In the genomic region with DNA sequence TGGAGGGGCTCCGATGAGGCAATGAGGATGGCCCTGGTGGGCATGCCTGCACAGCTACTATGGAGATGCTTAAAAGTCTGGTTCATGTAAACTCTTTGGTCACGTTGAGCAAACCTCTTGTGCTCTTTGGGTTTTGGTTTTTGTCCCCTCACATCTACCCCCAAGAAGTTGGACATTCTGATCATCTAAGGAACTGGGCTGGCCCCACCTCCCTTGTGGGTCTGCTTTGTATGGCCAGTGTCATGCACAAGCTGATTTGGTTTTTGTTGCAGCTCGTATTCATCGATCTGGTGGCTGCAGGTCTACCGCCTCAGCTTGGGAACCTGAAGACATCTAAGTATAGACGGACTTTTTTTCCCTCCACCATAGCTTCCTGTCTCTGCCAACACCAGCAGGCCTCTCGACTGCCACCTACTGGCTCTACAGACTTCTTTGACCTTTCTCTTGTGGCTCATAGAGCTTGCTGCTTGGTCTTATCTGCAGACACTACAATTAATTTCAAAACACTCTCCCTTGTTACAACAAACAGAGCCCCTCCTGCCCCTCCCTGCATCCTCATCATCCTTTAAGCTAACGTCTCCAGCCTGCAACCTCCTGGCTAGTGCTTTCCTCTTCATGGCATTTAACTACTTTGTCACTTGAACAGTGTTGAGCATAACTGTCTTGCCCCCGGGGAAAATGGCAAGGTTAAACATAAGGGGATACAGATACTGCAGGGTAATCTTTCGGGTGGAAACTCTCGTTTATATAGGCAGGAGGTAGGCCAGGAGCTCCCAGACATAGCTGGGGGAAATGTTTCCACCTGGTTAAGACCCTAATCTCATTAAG, we compare ENCODE assay signal across 8 cellular contexts. TPM values are rescaled to one million over a fixed set of nuclear protein-coding genes. Genes with fewer than 3 reads are reported as not detected.
DNase-seq lines count a peak whose midpoint lies in the region; ATAC-seq and TF ChIP-seq lines count a peak whose summit lies in the region.

No MANE protein-coding gene starts in this region.

- no peak overlapping the region for H3K14ac ChIP-seq in IMR-90 (replicated peaks; ENCODE audit: low read depth, low read length)

- peak overlapping the region in 9 of 10 donors; percentile 19 to 73 (median 60) for H3K4me3 Mint-ChIP-seq in naive thymus-derived CD4-positive, alpha-beta T cell
- H3K4me3 Mint-ChIP-seq in stimulated activated effector memory CD8-positive, alpha-beta T cell treated with anti-CD3 and anti-CD28 coated beads, Interleukin-12 subunit alpha, Interleukin-12 subunit beta, amount 100 ng/mL, for 72 hours = no peak overlapping the region

- H3K36me3 ChIP-seq in IMR-90 (ENCODE audit: control insufficient read depth, insufficient read depth, low read length) (peaks cover 21% of the 10 kb centered on the region), OCI-LY1 (ENCODE audit: insufficient read depth, low read length) (peaks cover 29% of the 10 kb centered on the region)
- peaks cover 0 to 37% (median under 1%) of the 10 kb centered on the region in 3 experiments for H3K36me3 ChIP-seq in naive thymus-derived CD4-positive, alpha-beta T cell (ENCODE audit: control insufficient read depth in 2 of 3, insufficient read depth in 3 of 3, low read length in 3 of 3)

- H3K79me2 ChIP-seq in OCI-LY1 (ENCODE audit: insufficient read depth, low read length) = no peaks in the 10 kb centered on the region

- dilution Hi-C loops in IMR-90 (cut with HindIII; ENCODE audit: low sequenced_read_pairs, unreplicated experiment) = no loop called here

- no peak overlapping the region for H3K18ac ChIP-seq in IMR-90 (ENCODE audit: low read depth, low read length)

- H2AK5ac ChIP-seq in IMR-90 (ENCODE audit: low read depth, low read length) = no peak overlapping the region

- DNase-seq in DMS153 treated with DMSO at 0.1 percent for 48 hours (lab: John Stamatoyannopoulos, UW; ENCODE audit: unreplicated experiment) (peak; percentile 69), IMR-90 (peak; percentile 82), epithelial cell of proximal tubule (ENCODE audit: low read depth) (peak; percentile 25)
- peak; percentile 72 for DNase-seq in activated CD8-positive, alpha-beta memory T cell treated with anti-CD3 and anti-CD28 coated beads, Interleukin-2, amount 50 U/mL, for 48 hours
- DNase-seq in naive thymus-derived CD4-positive, alpha-beta T cell = peak; percentile 26 to 73 (median 67)
- DNase-seq in stimulated activated effector memory CD8-positive, alpha-beta T cell treated with anti-CD3 and anti-CD28 coated beads, Interleukin-12 subunit alpha, Interleukin-12 subunit beta, amount 100 ng/mL, for 72 hours (ENCODE audit: low spot score in 2 of 2) = peak; percentile 58 to 82

- no peaks in the 10 kb centered on the region; the same call in 1 of the 2 replicates for H3K9me1 ChIP-seq in IMR-90 (ENCODE audit: insufficient read depth, low read length)

- H3K56ac ChIP-seq in IMR-90 (ENCODE audit: extremely low read depth, insufficient read depth, low read length) = no peak overlapping the region

- peaks cover 6 to 8% (median 6%) of the 10 kb centered on the region in 7 donors for H3K4me1 Mint-ChIP-seq in naive thymus-derived CD4-positive, alpha-beta T cell
- H3K4me1 Mint-ChIP-seq in stimulated activated effector memory CD8-positive, alpha-beta T cell treated with anti-CD3 and anti-CD28 coated beads, Interleukin-12 subunit alpha, Interleukin-12 subunit beta, amount 100 ng/mL, for 72 hours = peaks cover 7% of the 10 kb centered on the region

- H2AFZ ChIP-seq in IMR-90 (replicated peaks; ENCODE audit: low read length, poor library complexity) (peak overlapping the region; percentile 83), OCI-LY1 (ENCODE audit: low read length) (no peak overlapping the region)

- H3K79me1 ChIP-seq in IMR-90 (ENCODE audit: low read depth in 1 of 2, low read length in 2 of 2) = no peaks in the 10 kb centered on the region

- TF ChIP-seq CTCF in IMR-90 (conservative IDR thresholded peaks at IDR 0.05; ENCODE audit: low read depth, low read length) = peak; percentile 85
- TF ChIP-seq CTCF in OCI-LY1 (IDR thresholded peaks at IDR 0.05; ENCODE audit: low read length) = peak; percentile 89
- TF ChIP-seq CTCF in epithelial cell of proximal tubule (conservative IDR thresholded peaks at IDR 0.05; ENCODE audit: low read depth, low read length) = peak; percentile 96

- H3K27ac ChIP-seq in IMR-90 (ENCODE audit: insufficient read depth, low read length) = no peak overlapping the region
- H3K27ac ChIP-seq in OCI-LY1 (ENCODE audit: low read depth, low read length, poor library complexity, severe bottlenecking) = no peak overlapping the region
- no peak overlapping the region for H3K27ac ChIP-seq in naive thymus-derived CD4-positive, alpha-beta T cell (ENCODE audit: low read depth, low read length)

- no peaks in the 10 kb centered on the region for H3K9me3 Mint-ChIP-seq in naive thymus-derived CD4-positive, alpha-beta T cell
- no peaks in the 10 kb centered on the region for H3K9me3 Mint-ChIP-seq in stimulated activated effector memory CD8-positive, alpha-beta T cell treated with anti-CD3 and anti-CD28 coated beads, Interleukin-12 subunit alpha, Interleukin-12 subunit beta, amount 100 ng/mL, for 72 hours

- BruUV-seq in IMR-90 (replicated peaks; lab: Mats Ljungman, UMichigan) = no TSS peak

- H3K4me1 ChIP-seq in IMR-90 (ENCODE audit: control insufficient read depth, insufficient read depth, low read length) = no peaks in the 10 kb centered on the region; the same call in 1 of the 2 replicates
- H3K4me1 ChIP-seq in OCI-LY1 (ENCODE audit: insufficient read depth, low read length, severe bottlenecking) = peaks cover 5% of the 10 kb centered on the region
- H3K4me1 ChIP-seq in naive thymus-derived CD4-positive, alpha-beta T cell (ENCODE audit: control insufficient read depth in 2 of 2, insufficient read depth in 2 of 2, low read length in 2 of 2) = peaks cover 4% of the 10 kb centered on the region in 2 donors

- no peak overlapping the region; the same call in 1 of the 2 replicates for H3K4me2 ChIP-seq in IMR-90 (ENCODE audit: low read depth, low read length)
- H3K4me2 ChIP-seq in OCI-LY1 (ENCODE audit: low read length) = peak overlapping the region; percentile 38; the same call in 1 of the 2 replicates

- H4K5ac ChIP-seq in IMR-90 (ENCODE audit: low read depth, low read length) = no peak overlapping the region

- H3K4ac ChIP-seq in IMR-90 (ENCODE audit: low read depth, low read length) = no peak overlapping the region

- H2BK5ac ChIP-seq in IMR-90 (ENCODE audit: low read depth, low read length, poor library complexity, severe bottlenecking) = no peak overlapping the region

- no peak overlapping the region for H4K8ac ChIP-seq in IMR-90 (ENCODE audit: low read depth in 2 of 2, low read length in 2 of 2)

- peaks cover 0 to 24% (median 5%) of the 10 kb centered on the region in 5 donors for H3K36me3 Mint-ChIP-seq in naive thymus-derived CD4-positive, alpha-beta T cell
- H3K36me3 Mint-ChIP-seq in stimulated activated effector memory CD8-positive, alpha-beta T cell treated with anti-CD3 and anti-CD28 coated beads, Interleukin-12 subunit alpha, Interleukin-12 subunit beta, amount 100 ng/mL, for 72 hours = peaks cover 34% of the 10 kb centered on the region

- H3K27me3 ChIP-seq in IMR-90 (ENCODE audit: control insufficient read depth, insufficient read depth, low read length) (no peaks in the 10 kb centered on the region), OCI-LY1 (ENCODE audit: insufficient read depth, low read length) (no peaks in the 10 kb centered on the region)
- H3K27me3 ChIP-seq in naive thymus-derived CD4-positive, alpha-beta T cell (ENCODE audit: control insufficient read depth in 2 of 2, insufficient read depth in 2 of 2, low read length in 2 of 2) = no peaks in the 10 kb centered on the region

- intact Hi-C loops in IMR-90 (cut with micrococcal nuclease) = loop anchor here (1.0 to 5.0 kb wide), 4 partner anchors 17 to 741 kb away; no protein-coding TSS in a partner anchor
- intact Hi-C loops in naive thymus-derived CD4-positive, alpha-beta T cell (cut with micrococcal nuclease) = loop anchor here (1.0 kb wide), 5 partner anchors 130 to 742 kb away; no protein-coding TSS in a partner anchor

- H3F3A ChIP-seq in OCI-LY1 (ENCODE audit: insufficient read depth, low read length) = no peaks in the 10 kb centered on the region

- peaks cover 0 to 2% (median 0%) of the 10 kb centered on the region in 5 donors for H3K27me3 Mint-ChIP-seq in naive thymus-derived CD4-positive, alpha-beta T cell

- no peaks in the 10 kb centered on the region for H4K20me1 ChIP-seq in IMR-90 (ENCODE audit: insufficient read depth, low read length)
- no peaks in the 10 kb centered on the region for H4K20me1 ChIP-seq in OCI-LY1 (ENCODE audit: insufficient read depth, low read length)

- peak; percentile 84 for TF ChIP-seq RAD21 in IMR-90 (IDR thresholded peaks at IDR 0.05; ENCODE audit: low read length)

- no peak overlapping the region for H3K4me3 ChIP-seq in IMR-90 (ENCODE audit: insufficient read depth, low read depth, low read length)
- no peak overlapping the region for H3K4me3 ChIP-seq in OCI-LY1 (ENCODE audit: low read depth, low read length, poor library complexity, severe bottlenecking)
- H3K4me3 ChIP-seq in epithelial cell of proximal tubule (ENCODE audit: low read depth, low read length) = no peak overlapping the region
- H3K4me3 ChIP-seq in naive thymus-derived CD4-positive, alpha-beta T cell (ENCODE audit: low read length) = no peak overlapping the region

- 0% methylated on average over 1 of the region's 11 CpGs; no CpG with 5 or more reads in 1 of the 2 experiments for WGBS in IMR-90 (ENCODE audit: extremely low coverage in 2 of 2, insufficient read length in 1 of 2), 2 experiments

- in situ Hi-C loops in IMR-90 (cut with MboI; ENCODE audit: low sequenced_read_pairs) = no loop called here

- no peak overlapping the region for H2AK9ac ChIP-seq in IMR-90 (replicated peaks; ENCODE audit: low read depth, low read length, poor library complexity)

- H3K9me2 ChIP-seq in OCI-LY1 (ENCODE audit: low read depth, low read length) = no peaks in the 10 kb centered on the region

- H2BK120ac ChIP-seq in IMR-90 (ENCODE audit: low read depth, low read length) = no peak overlapping the region

- H2BK15ac ChIP-seq in IMR-90 (ENCODE audit: low read depth, low read length) = no peak overlapping the region

- POLR2A ChIA-PET in IMR-90 (lab: Charles Lee; ENCODE audit: unreplicated experiment) = interaction anchor here (0.9 kb wide), 1 partner anchor 130 kb away, joined by 3 read pairs; no protein-coding TSS in a partner anchor
- POLR2A ChIA-PET in naive thymus-derived CD4-positive, alpha-beta T cell (lab: Charles Lee) = interaction anchor here (0.6 to 1.6 kb wide), 3 partner anchors 35 to 742 kb away, joined by 3 to 5 read pairs (median 3); a partner anchor contains a TSS

- H3K27ac Mint-ChIP-seq in naive thymus-derived CD4-positive, alpha-beta T cell = peak overlapping the region in 4 of 9 donors; percentile 4 to 49 (median 20)
- no peak overlapping the region for H3K27ac Mint-ChIP-seq in stimulated activated effector memory CD8-positive, alpha-beta T cell treated with anti-CD3 and anti-CD28 coated beads, Interleukin-12 subunit alpha, Interleukin-12 subunit beta, amount 100 ng/mL, for 72 hours

- ATAC-seq in GM21528 (IDR thresholded peaks at IDR 0.05; ENCODE audit: low FRiP score, unreplicated experiment) = peak; percentile 81
- peak; percentile 93 for ATAC-seq in IMR-90 (ENCODE audit: low read depth)
- ATAC-seq in naive thymus-derived CD4-positive, alpha-beta T cell = peak; percentile 93
- peak; percentile 88 for ATAC-seq in stimulated activated effector memory CD8-positive, alpha-beta T cell treated with anti-CD3 and anti-CD28 coated beads, Interleukin-12 subunit alpha, Interleukin-12 subunit beta, amount 100 ng/mL, for 72 hours

- no peak overlapping the region for H2BK20ac ChIP-seq in IMR-90 (ENCODE audit: low read depth, low read length)

- CTCF ChIA-PET in IMR-90 (lab: Yijun Ruan, JAX) = interaction anchor here (0.6 to 6.6 kb wide), 26 partner anchors 8 to 741 kb away, joined by 3 to 119 read pairs (median 5); a partner anchor contains a TSS
- CTCF ChIA-PET in naive thymus-derived CD4-positive, alpha-beta T cell (lab: Charles Lee) = interaction anchor here (0.5 to 2.5 kb wide), 26 partner anchors 13 to 1354 kb away, joined by 3 to 34 read pairs (median 4); a partner anchor contains a TSS

- no peaks in the 10 kb centered on the region for H3K9me3 ChIP-seq in IMR-90 (ENCODE audit: control insufficient read depth, insufficient read depth, low read length)
- no peaks in the 10 kb centered on the region for H3K9me3 ChIP-seq in OCI-LY1 (ENCODE audit: low read length)
- H3K9me3 ChIP-seq in naive thymus-derived CD4-positive, alpha-beta T cell (ENCODE audit: control insufficient read depth in 2 of 3, low read length in 3 of 3) = no peaks in the 10 kb centered on the region

- TF ChIP-seq POLR2A in IMR-90 (IDR thresholded peaks at IDR 0.05; ENCODE audit: low read depth, low read length) = no peak

- no peak overlapping the region for H3K9ac ChIP-seq in IMR-90 (ENCODE audit: low read depth, low read length)
- no peak overlapping the region for H3K9ac ChIP-seq in OCI-LY1 (ENCODE audit: low read length)

- no peak overlapping the region for H3K23ac ChIP-seq in IMR-90 (ENCODE audit: low read depth, low read length)

- H4K91ac ChIP-seq in IMR-90 (ENCODE audit: insufficient read depth, low read depth, low read length) = no peak overlapping the region

RNA-seq across cellular contexts. Expression of a gene that starts 34.5 kb away (rescaled TPM):
- 16.3 and 18.3 TPM in 2 replicates for total RNA-seq in IMR-90 (2012; rRNA removed)
- polyA plus RNA-seq in IMR-90 (2012; rRNA removed) = 9.0 and 11.2 TPM in 2 replicates
- polyA plus RNA-seq in IMR-90 (2012; cell fraction: cytosol; rRNA removed) = 2.9 and 3.7 TPM in 2 replicates
- polyA plus RNA-seq in IMR-90 (2012; cell fraction: nucleus; rRNA removed; ENCODE audit: low replicate concordance) = 17.9 and 43.0 TPM in 2 replicates
- 12.7 and 21.9 TPM in 2 replicates for total RNA-seq in epithelial cell of proximal tubule
- total RNA-seq in naive thymus-derived CD4-positive, alpha-beta T cell = 10 to 100 TPM; 15.2 to 23.3 (median 18.6) TPM
- polyA plus RNA-seq in naive thymus-derived CD4-positive, alpha-beta T cell = 10 to 100 TPM in 1 of 2 donors, 1 to 10 TPM in 1; 9.8 to 12.2 TPM

RNA-seq across cellular contexts. Expression of a gene that starts 34.9 kb away (rescaled TPM):
- total RNA-seq in IMR-90 (2012; rRNA removed) = 46.4 and 58.3 TPM in 2 replicates
- polyA plus RNA-seq in IMR-90 (2012; rRNA removed) = 14.3 and 17.8 TPM in 2 replicates
- polyA plus RNA-seq in IMR-90 (2012; cell fraction: cytosol; rRNA removed) = 4.1 and 4.8 TPM in 2 replicates
- polyA plus RNA-seq in IMR-90 (2012; cell fraction: nucleus; rRNA removed; ENCODE audit: low replicate concordance) = 4.1 and 33.2 TPM in 2 replicates
- total RNA-seq in epithelial cell of proximal tubule = 26.7 and 34.1 TPM in 2 replicates
- 10 to 100 TPM; 33.8 to 42.2 (median 40.6) TPM for total RNA-seq in naive thymus-derived CD4-positive, alpha-beta T cell
- polyA plus RNA-seq in naive thymus-derived CD4-positive, alpha-beta T cell = 10 to 100 TPM; 15.9 to 19.7 TPM

Comparison
In these comparisons a context has a peak if more than half of its experiments do, and no peak if none do; other contexts are left out.
1. DNase-seq: peak in every context shown above with its lines; median percentile 82 in IMR-90; 72 in activated CD8-positive, alpha-beta memory T cell treated with anti-CD3 and anti-CD28 coated beads, Interleukin-2, amount 50 U/mL, for 48 hours; 70 in stimulated activated effector memory CD8-positive, alpha-beta T cell treated with anti-CD3 and anti-CD28 coated beads, Interleukin-12 subunit alpha, Interleukin-12 subunit beta, amount 100 ng/mL, for 72 hours; 69 in DMS153 treated with DMSO at 0.1 percent for 48 hours; 67 in naive thymus-derived CD4-positive, alpha-beta T cell; 25 in epithelial cell of proximal tubule.